Comparison of ENCODE assay signal across 8 cellular contexts in the genomic region with DNA sequence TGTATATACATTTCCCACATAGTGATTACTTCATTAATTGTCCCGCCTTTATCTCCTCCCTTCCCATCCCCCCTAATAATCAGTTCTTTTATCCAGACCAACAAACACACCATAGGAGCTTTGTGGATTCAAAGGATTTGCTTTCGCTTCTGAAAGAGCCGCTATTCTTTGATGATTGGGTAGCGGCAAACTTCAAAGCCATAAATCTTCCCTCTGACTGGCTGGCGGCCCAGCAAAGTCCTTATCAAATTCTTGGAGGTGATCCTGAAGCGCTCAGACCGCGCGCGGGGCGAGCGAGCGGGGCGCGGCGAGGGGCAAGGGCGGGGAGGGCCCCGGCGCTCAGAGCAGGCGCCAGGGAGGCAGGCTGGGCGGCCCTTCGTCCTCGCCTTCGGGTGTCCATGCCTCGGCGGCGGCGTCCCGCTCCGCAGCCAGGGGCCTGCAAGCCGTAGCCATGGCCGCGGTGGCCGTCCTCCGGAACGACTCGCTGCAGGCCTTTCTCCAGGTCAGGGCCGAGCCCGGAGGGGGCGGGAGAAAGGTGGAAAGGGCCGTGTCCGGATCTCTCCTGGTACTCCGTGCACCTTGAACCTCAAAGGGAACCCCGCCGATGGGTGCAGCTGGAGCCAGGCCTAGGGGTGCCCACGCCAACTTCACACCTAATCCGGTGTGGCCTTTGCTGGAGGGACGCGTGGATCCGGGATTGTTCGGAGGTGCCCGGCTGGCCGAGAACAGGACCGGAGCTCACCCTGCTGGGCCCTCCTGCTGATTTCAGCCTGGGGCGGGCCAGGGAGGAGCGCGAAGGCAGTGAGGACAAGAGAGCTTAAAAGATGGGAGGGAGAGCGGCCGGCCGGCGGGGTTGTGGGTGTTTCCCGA. TPM values are rescaled to one million over a fixed set of nuclear protein-coding genes. Genes with fewer than 3 reads are reported as not detected.
A peak's percentile ranks its signal among the peaks of the same experiment; 100 is the strongest.
DNase-seq lines count a peak whose midpoint lies in the region; ATAC-seq and TF ChIP-seq lines count a peak whose summit lies in the region.

A gene (plus strand): TSS at position 276 of the 870 bp plus-strand sequence. CDS start 176 bp downstream, at position 452.

- H3K27ac ChIP-seq in muscle layer of colon (ENCODE audit: low read depth, low read length): peak within 1 kb of the TSS; percentile 16
- peak within 1 kb of the TSS; percentile 62 for H3K27ac ChIP-seq in vagina

- intact Hi-C loops in vagina (cut with DNase I): loop anchor here (10.0 kb wide), 1 partner anchor 100 kb away; a partner anchor contains a TSS

- TF ChIP-seq CTCF in NB4 (IDR thresholded peaks at IDR 0.05; ENCODE audit: low read depth, low read length): no peak
- no peak for TF ChIP-seq CTCF in vagina (IDR thresholded peaks at IDR 0.05)

- H3K27me3 ChIP-seq in muscle layer of colon (ENCODE audit: control insufficient read depth in 1 of 2, insufficient read depth in 2 of 2, low read length in 2 of 2) (peaks cover 21 to 62% of the 10 kb centered on the region in 2 donors), vagina (peaks cover 12% of the 10 kb centered on the region)

- H3K9me3 ChIP-seq in muscle layer of colon (ENCODE audit: low read length) (no peaks in the 10 kb centered on the region), vagina (no peaks in the 10 kb centered on the region)

- ATAC-seq in esophagus mucosa: peak; percentile 35
- ATAC-seq in GM21723 (IDR thresholded peaks at IDR 0.05; ENCODE audit: unreplicated experiment): no peak
- ATAC-seq in HG03159 (IDR thresholded peaks at IDR 0.05; ENCODE audit: unreplicated experiment): no peak

- TF ChIP-seq POLR2A in NB4 (IDR thresholded peaks at IDR 0.05; ENCODE audit: extremely low read depth, insufficient read length): no peak
- TF ChIP-seq POLR2A in vagina (IDR thresholded peaks at IDR 0.05): peak in 1 of 2 donors; percentile 9

- DNase-seq in ELF-1 (ENCODE audit: low read depth, low spot score) (peak; percentile 97), NB4 (ENCODE audit: low read depth) (peak; percentile 70), vagina (ENCODE audit: extremely low spot score in 2 of 2) (no peak)
- DNase-seq in activated CD4-positive, alpha-beta T cell treated with anti-CD3 and anti-CD28 coated beads, Interleukin-2, amount 50 U/mL, for 48 hours: peak; percentile 21 to 26

- H3K4me1 ChIP-seq in muscle layer of colon (ENCODE audit: insufficient read depth, low read length) (peaks cover 8% of the 10 kb centered on the region), vagina (peaks cover 28% of the 10 kb centered on the region)

- H3K4me3 ChIP-seq in NB4 (ENCODE audit: low read depth, low read length) (peak within 1 kb of the TSS; percentile 50), muscle layer of colon (ENCODE audit: low read depth in 1 of 2, low read length in 2 of 2) (peak within 1 kb of the TSS; percentile 22 to 73), vagina (peak within 1 kb of the TSS; percentile 45 to 62)

- H3K36me3 ChIP-seq in muscle layer of colon (ENCODE audit: insufficient read depth, low read length) (no peaks in the 10 kb centered on the region), vagina (no peaks in the 10 kb centered on the region)

- no peak within 1 kb of the TSS for H3K9ac ChIP-seq in muscle layer of colon (ENCODE audit: low read length)

RNA-seq across cellular contexts. Expression of the gene that starts here (rescaled TPM):
- 0.16 TPM for total RNA-seq in esophagus mucosa
- 1.7 TPM for total RNA-seq in vagina

Comparison
In these comparisons a context has a peak if more than half of its experiments do, and no peak if none do; other contexts are left out.
1. Peak in ATAC-seq in esophagus mucosa; RNA of the gene not detected or under 1 TPM.
2. DNase-seq: peak in ELF-1 (single experiment), NB4 (single experiment) and activated CD4-positive, alpha-beta T cell treated with anti-CD3 and anti-CD28 coated beads, Interleukin-2, amount 50 U/mL, for 48 hours (2 of 2); none in vagina (0 of 2).
3. Peak in every context shown above with its lines, with median percentiles within 50 percentile points of each other: H3K4me3 ChIP-seq.